Comparison of ENCODE assay signal across 9 cellular contexts in genomic region chr4:22514431-22514830, GRCh38. TPM values are rescaled to one million over a fixed set of nuclear protein-coding genes. Genes with fewer than 3 reads are reported as not detected.
DNase-seq lines count a peak whose midpoint lies in the region; ATAC-seq, FAIRE-seq and TF ChIP-seq lines count a peak whose summit lies in the region.
"Had no signal": no experiment of that assay in that cellular context is flagged by ENCODE, and none has a peak within 500 bp of the region (broad histone marks: within the 10 kb centered on the region; RNA-seq: fewer than 3 reads in every experiment).

No MANE protein-coding gene starts in this region.

- no peak for TF ChIP-seq POLR2A in HepG2 (IDR thresholded peaks at IDR 0.05; ENCODE audit: insufficient read depth in 1 of 2, low read depth in 2 of 2, low read length in 2 of 2)

- TSS peak; percentile 52 for BruUV-seq in HepG2 (replicated peaks; lab: Mats Ljungman, UMichigan)

- H3K79me2 ChIP-seq in HepG2 (ENCODE audit: insufficient read depth, low read length) = peaks cover 51% of the 10 kb centered on the region

- TF ChIP-seq EP300 in HepG2 (IDR thresholded peaks at IDR 0.05; ENCODE audit: low read depth in 2 of 2, low read length in 2 of 2) (no peak), HepG2 (CRISPR knock-in tag; IDR thresholded peaks at IDR 0.05; ENCODE audit: borderline replicate concordance) (no peak)

- DNase-seq in activated naive CD4-positive, alpha-beta T cell treated with anti-CD3 and anti-CD28 coated beads for 36 hours = no peak
- no peak for DNase-seq in activated naive CD4-positive, alpha-beta T cell treated with Interleukin-2 at 50 U/mL for 16 hours
- DNase-seq in astrocyte of the hippocampus (ENCODE audit: low read depth, low spot score) (peak; percentile 73), HepG2 (ENCODE audit: low spot score) (no peak), tibial artery (no peak), 8988T (no peak)
- DNase-seq: activated effector memory CD4-positive, alpha-beta T cell treated with anti-CD3 and anti-CD28 coated beads, Interleukin-2, amount 50 U/mL, for 16 hours had no signal

- POLR2A ChIA-PET in HepG2 (lab: Yijun Ruan, JAX) = interaction anchor here (0.7 to 2.9 kb wide), 9 partner anchors 7 to 79 kb away, joined by 3 to 20 read pairs (median 7); no protein-coding TSS in a partner anchor

- no peak overlapping the region for H3K27ac Mint-ChIP-seq in activated naive CD4-positive, alpha-beta T cell treated with anti-CD3 and anti-CD28 coated beads for 36 hours

- H3K4me1 ChIP-seq in HepG2 (ENCODE audit: insufficient read depth, low read length) (peaks cover 49% of the 10 kb centered on the region), tibial artery (peaks cover 0 to 16% (median 4%) of the 10 kb centered on the region in 4 donors)

- intact Hi-C loops in activated naive CD4-positive, alpha-beta T cell treated with anti-CD3 and anti-CD28 coated beads for 36 hours (cut with micrococcal nuclease) = loop anchor here (1.0 to 2.0 kb wide), 2 partner anchors 13 to 104 kb away; no protein-coding TSS in a partner anchor
- intact Hi-C loops in HepG2 (cut with micrococcal nuclease; ENCODE audit: unreplicated experiment) (loop anchor here (2.0 kb wide), 1 partner anchor 40 kb away; no protein-coding TSS in a partner anchor), tibial artery (cut with DNase I; ENCODE audit: low total_unique reads) (loop anchor here (10.0 kb wide), 1 partner anchor 170 kb away; no protein-coding TSS in a partner anchor)

- TF ChIP-seq CTCF in HepG2 (CRISPR knock-in tag; IDR thresholded peaks at IDR 0.05) (no peak), tibial artery (IDR thresholded peaks at IDR 0.05) (no peak)

- peak overlapping the region; percentile 76 for H3K4me2 ChIP-seq in HepG2 (ENCODE audit: low read depth, low read length)

- H3K36me3 Mint-ChIP-seq in activated naive CD4-positive, alpha-beta T cell treated with anti-CD3 and anti-CD28 coated beads for 36 hours (ENCODE audit: low read depth) = peaks cover 5% of the 10 kb centered on the region

- peak overlapping the region; percentile 80 for H3K9ac ChIP-seq in HepG2 (ENCODE audit: insufficient read depth, low read depth, low read length)

- in situ Hi-C loops in HepG2 (cut with HindIII; ENCODE audit: extremely low pct_ligation_motif_present, low pct_unique_long_range_greater_than_20kb) = no loop called here

- no peaks in the 10 kb centered on the region for H3K9me3 ChIP-seq in HepG2 (ENCODE audit: low read length)
- H3K9me3 ChIP-seq in tibial artery = no peaks in the 10 kb centered on the region

- H3K4me1 Mint-ChIP-seq in activated naive CD4-positive, alpha-beta T cell treated with anti-CD3 and anti-CD28 coated beads for 36 hours (ENCODE audit: low read depth) = peaks cover 19% of the 10 kb centered on the region

- H3K27ac ChIP-seq in HepG2 (ENCODE audit: extremely low read length, insufficient read depth, low read length) = peak overlapping the region; percentile 85
- peak overlapping the region; percentile 77 to 81 for H3K27ac ChIP-seq in tibial artery

- peak overlapping the region; percentile 76 to 82 (median 78) for H3K4me3 ChIP-seq in HepG2 (replicated peaks in 1 of 3; ENCODE audit: insufficient read depth in 1 of 3, low read depth in 2 of 3, low read length in 3 of 3)
- H3K4me3 ChIP-seq in tibial artery = peak overlapping the region; percentile 59 to 73

- H3K9me3 Mint-ChIP-seq in activated naive CD4-positive, alpha-beta T cell treated with anti-CD3 and anti-CD28 coated beads for 36 hours = no peaks in the 10 kb centered on the region

- peaks cover 9% of the 10 kb centered on the region for H3K27me3 Mint-ChIP-seq in activated naive CD4-positive, alpha-beta T cell treated with anti-CD3 and anti-CD28 coated beads for 36 hours (ENCODE audit: low read depth)

- 0% methylated on average over 5 of the region's 5 CpGs for WGBS in HepG2 (ENCODE audit: low lambda C conversion rate)

- no peak for FAIRE-seq in HepG2 (lab: Jason Lieb, UNC)

- H3K27me3 ChIP-seq in HepG2 (ENCODE audit: control insufficient read depth in 1 of 2, insufficient read depth in 2 of 2, low read length in 2 of 2) (no peaks in the 10 kb centered on the region; a peak in 1 of 5 replicates), tibial artery (no peaks in the 10 kb centered on the region)

- peak overlapping the region; percentile 97 for H3K4me3 Mint-ChIP-seq in activated naive CD4-positive, alpha-beta T cell treated with anti-CD3 and anti-CD28 coated beads for 36 hours

- H4K20me1 ChIP-seq in HepG2 (ENCODE audit: insufficient read depth, low read length) = peaks cover 4% of the 10 kb centered on the region; the same call in 1 of the 2 replicates

- H3K36me3 ChIP-seq in HepG2 (replicated peaks in 1 of 2; ENCODE audit: control insufficient read depth in 1 of 2, insufficient read depth in 2 of 2, low read length in 2 of 2) (no peaks in the 10 kb centered on the region), tibial artery (no peaks in the 10 kb centered on the region)

- CTCF ChIA-PET in activated naive CD4-positive, alpha-beta T cell treated with anti-CD3 and anti-CD28 coated beads for 36 hours (lab: Charles Lee) = interaction anchor here (1.0 to 1.6 kb wide), 3 partner anchors 8 to 70 kb away, joined by 3 to 8 read pairs (median 6); no protein-coding TSS in a partner anchor
- CTCF ChIA-PET in HepG2 (lab: Yijun Ruan, JAX; ENCODE audit: low intra/inter-chr PET ratio, low total read pairs) = no interaction called here

- no peak for ATAC-seq in HepG2
- ATAC-seq in GM19452 (IDR thresholded peaks at IDR 0.05; ENCODE audit: unreplicated experiment) = no peak
- no peak for ATAC-seq in HG02852 (IDR thresholded peaks at IDR 0.05; ENCODE audit: unreplicated experiment)

- no peak for TF ChIP-seq RAD21 in HepG2 (CRISPR knock-in tag; IDR thresholded peaks at IDR 0.05)

- no peak overlapping the region for H2AFZ ChIP-seq in HepG2 (ENCODE audit: low read length)

TF ChIP-seq in HepG2, 621 proteins besides CTCF, POLR2A, EP300 and RAD21:
- no peak for TF ChIP-seq HOMEZ (CRISPR knock-in tag; IDR thresholded peaks at IDR 0.05; ENCODE audit: low read depth)
- TF ChIP-seq ASH2L (IDR thresholded peaks at IDR 0.05; ENCODE audit: insufficient read length, low read depth, low read length) = peak; percentile 14

RNA-seq across cellular contexts. Expression of gene ADGRA3, which starts 1.4 kb away (rescaled TPM):
- 10 to 100 TPM in 1 of 2 experiments, 1 to 10 TPM in 1; 9.9 to 11.0 TPM for total RNA-seq in activated naive CD4-positive, alpha-beta T cell treated with anti-CD3 and anti-CD28 coated beads for 36 hours
- total RNA-seq in HepG2 (2016; rRNA removed; fragmentation: Illumina TruSeq; extraction: Trizol) = 29.6 and 40.8 TPM in 2 replicates
- 22.0 and 26.3 TPM in 2 replicates for total RNA-seq in HepG2 (2016; cell fraction: cytosol; rRNA removed; fragmentation: Illumina TruSeq; extraction: Trizol; ENCODE audit: low read depth)
- 28.7 and 37.1 TPM in 2 replicates for total RNA-seq in HepG2 (2016; cell fraction: insoluble cytoplasmic fraction; rRNA removed; fragmentation: Illumina TruSeq; extraction: Trizol)
- 28.2 and 31.1 TPM in 2 replicates for total RNA-seq in HepG2 (2016; cell fraction: membrane; rRNA removed; fragmentation: Illumina TruSeq; extraction: Trizol)
- 90.9 and 93.4 TPM in 2 replicates for total RNA-seq in HepG2 (2016; cell fraction: nucleus; rRNA removed; fragmentation: Illumina TruSeq; extraction: Trizol)
- 32.2 and 34.8 TPM in 2 replicates for polyA plus RNA-seq in HepG2 (2011; rRNA removed)
- polyA plus RNA-seq in HepG2 (2011; cell fraction: cytosol; rRNA removed) = 17.7 and 29.2 TPM in 2 replicates
- polyA plus RNA-seq in HepG2 (2011; cell fraction: nucleus; rRNA removed) = 41.4 and 54.6 TPM in 2 replicates
- 38.8 and 45.2 TPM in 2 replicates for polyA plus RNA-seq in HepG2 (2012)
- polyA plus RNA-seq in HepG2 (2016; cell fraction: cytosol; fragmentation: Illumina TruSeq; extraction: Trizol; ENCODE audit: low read depth) = 4.8 TPM in 2 replicates
- 26.1 and 28.8 TPM in 2 replicates for polyA plus RNA-seq in HepG2 (2016; cell fraction: insoluble cytoplasmic fraction; fragmentation: Illumina TruSeq; extraction: Trizol; ENCODE audit: low read depth)
- 13.9 and 15.0 TPM in 2 replicates for polyA plus RNA-seq in HepG2 (2016; cell fraction: membrane; fragmentation: Illumina TruSeq; extraction: Trizol; ENCODE audit: low read depth)
- polyA plus RNA-seq in HepG2 (2016; cell fraction: nucleus; fragmentation: Illumina TruSeq; extraction: Trizol; ENCODE audit: insufficient read depth, low read depth) = 95.4 and 101 TPM in 2 replicates
- 50.6 and 153 TPM in 2 replicates for polyA minus RNA-seq in HepG2 (2011; rRNA and poly(A)+ RNA removed; ENCODE audit: low replicate concordance)
- 26.8 and 33.5 TPM in 2 replicates for polyA minus RNA-seq in HepG2 (2011; cell fraction: cytosol; rRNA and poly(A)+ RNA removed)
- polyA minus RNA-seq in HepG2 (2011; cell fraction: nucleus; rRNA and poly(A)+ RNA removed) = 180 and 197 TPM in 2 replicates
